1 cellular context compared by ENCODE assay signal in the genomic region with DNA sequence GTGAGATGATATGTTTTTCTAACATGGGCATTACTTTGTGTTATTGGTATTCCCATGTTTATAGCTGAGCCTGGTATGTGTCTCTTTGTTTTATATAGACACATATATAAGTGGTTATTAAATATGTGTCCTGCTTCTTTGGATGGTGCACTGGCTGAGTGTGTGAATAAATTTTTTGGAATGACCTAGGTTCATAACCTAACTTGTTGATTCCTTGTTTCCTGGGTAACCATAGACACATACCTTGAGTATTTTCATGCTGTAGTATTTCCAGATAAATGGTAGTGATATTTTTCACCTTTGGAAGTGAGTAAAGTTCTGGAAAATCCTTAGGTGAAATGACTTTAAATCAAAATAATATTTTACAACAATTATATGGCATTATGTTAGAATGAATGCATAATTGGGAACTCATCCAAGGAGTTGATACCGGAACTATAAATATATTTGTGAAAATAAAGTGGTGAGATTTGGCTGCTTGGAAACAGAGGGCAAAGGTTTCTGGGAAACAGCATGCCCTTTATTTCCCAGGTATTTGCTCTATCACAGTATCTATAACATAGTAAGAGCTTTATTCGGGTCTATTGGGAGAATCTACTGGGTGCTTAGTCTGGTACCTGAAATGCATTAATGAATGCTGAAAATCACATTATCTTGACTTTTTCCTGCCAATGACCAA.
TF ChIP-seq lines count a peak whose summit lies in the region.

No MANE protein-coding gene starts in this region.

TF ChIP-seq in A549, 52 proteins besides CTCF, POLR2A, EP300 and RAD21 (continued from another document):
- TF ChIP-seq, protein P1, sequence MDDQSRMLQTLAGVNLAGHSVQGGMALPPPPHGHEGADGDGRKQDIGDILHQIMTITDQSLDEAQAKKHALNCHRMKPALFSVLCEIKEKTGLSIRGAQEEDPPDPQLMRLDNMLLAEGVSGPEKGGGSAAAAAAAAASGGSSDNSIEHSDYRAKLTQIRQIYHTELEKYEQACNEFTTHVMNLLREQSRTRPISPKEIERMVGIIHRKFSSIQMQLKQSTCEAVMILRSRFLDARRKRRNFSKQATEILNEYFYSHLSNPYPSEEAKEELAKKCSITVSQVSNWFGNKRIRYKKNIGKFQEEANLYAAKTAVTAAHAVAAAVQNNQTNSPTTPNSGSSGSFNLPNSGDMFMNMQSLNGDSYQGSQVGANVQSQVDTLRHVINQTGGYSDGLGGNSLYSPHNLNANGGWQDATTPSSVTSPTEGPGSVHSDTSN (IDR thresholded peaks at IDR 0.05): no peak
- TF ChIP-seq RCOR1 (IDR thresholded peaks at IDR 0.05; ENCODE audit: low read depth, low read length): no peak
- TF ChIP-seq HOXB5 (CRISPR knock-in tag; IDR thresholded peaks at IDR 0.05): no peak
- TF ChIP-seq KDM1A (IDR thresholded peaks at IDR 0.05; ENCODE audit: low read depth): no peak
